Comparison of ENCODE assay signal across 17 cellular contexts in genomic region chr1:216184281-216184680, GRCh38.
"Had no signal": no experiment of that assay in that cellular context is flagged by ENCODE, and none has a peak within 500 bp of the region (broad histone marks: within the 10 kb centered on the region; RNA-seq: fewer than 3 reads in every experiment).

No MANE protein-coding gene starts in this region.

- H3K27ac Mint-ChIP-seq: activated naive CD4-positive, alpha-beta T cell treated with anti-CD3 and anti-CD28 coated beads for 36 hours; activated naive CD8-positive, alpha-beta T cell treated with anti-CD3 and anti-CD28 coated beads, Interleukin-2, amount 50 U/mL, for 24 hours; effector memory CD8-positive, alpha-beta T cell; naive B cell; neural progenitor cell; stimulated activated memory B cell treated with anti-CD40 and anti-IgM and Interleukin-4, amounts not matched to agents 10 μg/mL and 1 μg/mL and 100 μg/mL, for 72 hours had no signal

- H3K4me1 Mint-ChIP-seq: activated naive CD8-positive, alpha-beta T cell treated with anti-CD3 and anti-CD28 coated beads, Interleukin-2, amount 50 U/mL, for 24 hours; naive B cell; stimulated activated memory B cell treated with anti-CD40 and anti-IgM and Interleukin-4, amounts not matched to agents 10 μg/mL and 1 μg/mL and 100 μg/mL, for 72 hours had no signal

- DNase-seq: activated naive CD4-positive, alpha-beta T cell treated with anti-CD3 and anti-CD28 coated beads for 36 hours; activated naive CD8-positive, alpha-beta T cell treated with anti-CD3 and anti-CD28 coated beads, Interleukin-2, amount 50 U/mL, for 24 hours; activated T-cell treated with anti-CD3 and anti-CD28 coated beads for 4 hours; aorta; dermis blood vessel endothelial cell; effector memory CD8-positive, alpha-beta T cell; left colon; naive B cell; stimulated activated CD4-positive, alpha-beta T cell treated with anti-CD3 and anti-CD28 coated beads, Interleukin-2, amount 100 ng/mL, for 48 hours; T-helper 9 cell; thyroid gland had no signal

- H3K4me3 ChIP-seq: gastroesophageal sphincter, neural progenitor cell, thyroid gland had no signal

- H3K36me3 Mint-ChIP-seq: naive B cell; neural progenitor cell; stimulated activated memory B cell treated with anti-CD40 and anti-IgM and Interleukin-4, amounts not matched to agents 10 μg/mL and 1 μg/mL and 100 μg/mL, for 72 hours had no signal

- H3K27ac ChIP-seq: epithelial cell of prostate, gastroesophageal sphincter, neural progenitor cell, parathyroid adenoma, thyroid gland had no signal

- ATAC-seq: activated CD4-positive, CD25-positive, alpha-beta regulatory T cell treated with anti-CD3 and anti-CD28 coated beads, Interleukin-2, amount 50 U/mL, for 24 hours; activated naive CD8-positive, alpha-beta T cell treated with anti-CD3 and anti-CD28 coated beads, Interleukin-2, amount 50 U/mL, for 24 hours; effector memory CD8-positive, alpha-beta T cell; gastroesophageal sphincter; left colon; stimulated activated memory B cell treated with anti-CD40 and anti-IgM and Interleukin-4, amounts not matched to agents 10 μg/mL and 1 μg/mL and 100 μg/mL, for 72 hours had no signal

- H3K36me3 ChIP-seq: gastroesophageal sphincter, neural progenitor cell, thyroid gland had no signal

- H3K27me3 ChIP-seq: gastroesophageal sphincter, neural progenitor cell, thyroid gland had no signal

- H3K4me1 ChIP-seq: gastroesophageal sphincter, parathyroid adenoma, thyroid gland had no signal

- H3K4me3 Mint-ChIP-seq: activated naive CD4-positive, alpha-beta T cell treated with anti-CD3 and anti-CD28 coated beads for 36 hours; activated naive CD8-positive, alpha-beta T cell treated with anti-CD3 and anti-CD28 coated beads, Interleukin-2, amount 50 U/mL, for 24 hours; effector memory CD8-positive, alpha-beta T cell; naive B cell; neural progenitor cell; stimulated activated memory B cell treated with anti-CD40 and anti-IgM and Interleukin-4, amounts not matched to agents 10 μg/mL and 1 μg/mL and 100 μg/mL, for 72 hours had no signal

- H3K9me3 ChIP-seq: gastroesophageal sphincter, thyroid gland had no signal

- H3K9me3 Mint-ChIP-seq: neural progenitor cell; stimulated activated memory B cell treated with anti-CD40 and anti-IgM and Interleukin-4, amounts not matched to agents 10 μg/mL and 1 μg/mL and 100 μg/mL, for 72 hours had no signal

- H3K27me3 Mint-ChIP-seq: activated naive CD8-positive, alpha-beta T cell treated with anti-CD3 and anti-CD28 coated beads, Interleukin-2, amount 50 U/mL, for 24 hours; effector memory CD8-positive, alpha-beta T cell; stimulated activated memory B cell treated with anti-CD40 and anti-IgM and Interleukin-4, amounts not matched to agents 10 μg/mL and 1 μg/mL and 100 μg/mL, for 72 hours had no signal
